In the genomic region with DNA sequence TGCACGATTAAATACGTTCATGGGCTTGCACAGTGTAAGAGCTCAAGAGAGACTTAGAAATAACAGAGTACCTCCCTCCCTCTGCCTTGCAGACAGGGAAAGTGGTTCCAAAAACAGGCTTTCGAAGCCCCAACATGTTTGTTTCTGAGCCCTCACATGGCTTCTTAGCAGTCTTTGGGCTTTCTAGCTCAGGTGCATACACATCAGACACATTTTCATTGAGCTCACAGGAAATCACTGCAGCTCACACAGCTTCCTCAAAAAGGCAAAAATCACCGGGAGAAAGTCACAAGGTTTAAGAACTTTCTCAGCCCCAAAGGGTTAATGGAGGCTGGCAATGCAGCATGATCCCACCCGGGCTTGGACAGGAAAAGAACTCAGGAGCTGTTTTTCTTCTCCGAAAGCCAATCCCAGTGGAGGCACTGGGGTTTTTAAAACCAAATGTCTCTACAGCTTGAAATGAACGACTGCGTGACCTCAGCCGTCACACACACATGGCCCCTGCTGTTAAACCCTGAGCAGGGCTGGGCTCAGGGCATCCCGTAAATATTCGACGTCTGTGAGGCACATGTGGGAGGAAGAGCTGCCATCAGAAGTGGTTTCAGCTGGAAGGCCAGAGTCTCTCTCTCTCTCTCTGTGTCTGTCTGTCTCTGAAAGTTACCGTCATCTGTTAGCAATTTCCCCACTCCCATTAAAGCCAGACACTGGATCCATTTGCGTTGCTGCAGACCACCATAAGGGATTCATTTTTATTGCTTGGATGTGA, we compare ENCODE assay signal across 12 cellular contexts.
DNase-seq lines count a peak whose midpoint lies in the region; ATAC-seq and TF ChIP-seq lines count a peak whose summit lies in the region.
"Had no signal": no experiment of that assay in that cellular context is flagged by ENCODE, and none has a peak within 500 bp of the region (broad histone marks: within the 10 kb centered on the region; RNA-seq: fewer than 3 reads in every experiment).

No MANE protein-coding gene starts in this region.

- in situ Hi-C loops in brain microvascular endothelial cell (cut with HindIII; ENCODE audit: low pct_ligation_motif_present, low sequenced_read_pairs) = no loop called here

- no peaks in the 10 kb centered on the region for H3K27me3 ChIP-seq in A673 (replicated peaks; ENCODE audit: insufficient read depth, low read depth, low read length, poor library complexity)
- H3K27me3 ChIP-seq in brain microvascular endothelial cell (replicated peaks) = no peaks in the 10 kb centered on the region
- no peaks in the 10 kb centered on the region for H3K27me3 ChIP-seq in lower lobe of right lung (ENCODE audit: low read depth)
- H3K27me3 ChIP-seq in MM.1S (replicated peaks; ENCODE audit: insufficient read depth, low read length) = no peaks in the 10 kb centered on the region

- H4K20me1 ChIP-seq in MM.1S (ENCODE audit: insufficient read depth, low read length) = no peaks in the 10 kb centered on the region

- no peak for TF ChIP-seq CTCF in A673 (conservative IDR thresholded peaks at IDR 0.05; ENCODE audit: low read depth, low read length)
- TF ChIP-seq CTCF in brain microvascular endothelial cell (IDR thresholded peaks at IDR 0.05; ENCODE audit: low read depth, low read length, missing control alignments) = no peak
- TF ChIP-seq CTCF in lower lobe of right lung (IDR thresholded peaks at IDR 0.05) = no peak
- no peak for TF ChIP-seq CTCF in MM.1S (IDR thresholded peaks at IDR 0.05; ENCODE audit: low read length)

- H3K4me1 ChIP-seq in A673 (ENCODE audit: insufficient read depth, low read length, poor library complexity, severe bottlenecking) = peaks cover 11% of the 10 kb centered on the region
- H3K4me1 ChIP-seq in lower lobe of right lung = peaks cover 5% of the 10 kb centered on the region
- H3K4me1 ChIP-seq in MM.1S (ENCODE audit: low read length) = no peaks in the 10 kb centered on the region; the same call in 1 of the 2 replicates

- POLR2A ChIA-PET in A673 (lab: Charles Lee; ENCODE audit: low non-redundant PET) = interaction anchor here (0.6 kb wide), 1 partner anchor 264 kb away, joined by 3 read pairs; no protein-coding TSS in a partner anchor
- POLR2A ChIA-PET in HEK293T (lab: Yijun Ruan, JAX) = interaction anchor here (1.0 kb wide), 1 partner anchor 90 kb away, joined by 3 read pairs; a partner anchor contains a TSS

- no peak overlapping the region for H3K27ac ChIP-seq in A673 (ENCODE audit: low read depth, low read length, poor library complexity, severe bottlenecking)
- H3K27ac ChIP-seq in brain microvascular endothelial cell = peak overlapping the region; percentile 35
- H3K27ac ChIP-seq in lower lobe of right lung = no peak overlapping the region
- H3K27ac ChIP-seq in MM.1S (ENCODE audit: low read length) = no peak overlapping the region

- DNase-seq in A673 (ENCODE audit: low spot score) (peak; percentile 45), HEK293T (ENCODE audit: extremely low spot score) (no peak), brain microvascular endothelial cell (no peak), lower lobe of right lung (peak; percentile 5), NCI-H82 treated with DMSO at 0.1 percent for 48 hours (lab: John Stamatoyannopoulos, UW; ENCODE audit: unreplicated experiment) (no peak), MM.1S (no peak), dedifferentiated amniotic fluid mesenchymal stem cell (ENCODE audit: extremely low spot score) (no peak)
- DNase-seq: AML-193, amniotic stem cell, endodermal cell had no signal

- H3K9me3 ChIP-seq in A673 (ENCODE audit: low read depth, low read length, poor library complexity, severe bottlenecking) (no peaks in the 10 kb centered on the region), lower lobe of right lung (no peaks in the 10 kb centered on the region), MM.1S (replicated peaks; ENCODE audit: insufficient read depth, low read length) (no peaks in the 10 kb centered on the region)

- H3K4me2 ChIP-seq in MM.1S (ENCODE audit: low read depth, low read length) = no peak overlapping the region

- no peak overlapping the region for H2AFZ ChIP-seq in MM.1S (ENCODE audit: low read length)

- no peaks in the 10 kb centered on the region for H3K79me2 ChIP-seq in MM.1S (ENCODE audit: low read length)

- no TSS peak for BruUV-seq in A673 (replicated peaks; lab: Mats Ljungman, UMichigan)

- ATAC-seq in lower lobe of right lung (no peak), HG03097 (IDR thresholded peaks at IDR 0.05; ENCODE audit: low FRiP score, unreplicated experiment) (no peak)
- ATAC-seq: natural killer cell treated with Interleukin-12 subunit alpha and Interleukin-12 subunit beta and Interleukin-15 and Interleukin-18, amount 100 ng/mL, for 72 hours had no signal

- intact Hi-C loops in A673 (cut with micrococcal nuclease; ENCODE audit: unreplicated experiment) = no loop called here
- intact Hi-C loops in lower lobe of right lung (cut with DNase I) = no loop called here

- no peak overlapping the region for H3K4me3 ChIP-seq in A673 (ENCODE audit: low read depth, low read length, poor library complexity, severe bottlenecking)
- H3K4me3 ChIP-seq in brain microvascular endothelial cell (ENCODE audit: low read depth, low read length) = no peak overlapping the region
- H3K4me3 ChIP-seq in lower lobe of right lung = no peak overlapping the region
- H3K4me3 ChIP-seq in MM.1S (ENCODE audit: low read length) = no peak overlapping the region

- H3K9me2 ChIP-seq in MM.1S (replicated peaks; ENCODE audit: insufficient read depth, low read length) = no peaks in the 10 kb centered on the region

- H3F3A ChIP-seq in MM.1S (ENCODE audit: insufficient read depth, low read length) = no peaks in the 10 kb centered on the region

- no peak overlapping the region for H3K9ac ChIP-seq in MM.1S (ENCODE audit: low read length)

- CTCF ChIA-PET in A673 (lab: Charles Lee) (no interaction called here), HEK293T (lab: Yijun Ruan, JAX) (no interaction called here)

- H3K36me3 ChIP-seq in A673 (ENCODE audit: insufficient read depth, low read length, poor library complexity, severe bottlenecking) (no peaks in the 10 kb centered on the region), brain microvascular endothelial cell (replicated peaks) (no peaks in the 10 kb centered on the region), lower lobe of right lung (no peaks in the 10 kb centered on the region), MM.1S (replicated peaks; ENCODE audit: insufficient read depth, low read length) (no peaks in the 10 kb centered on the region)

TF ChIP-seq in HEK293T, 16 proteins besides CTCF, POLR2A, EP300 and RAD21:
- TF ChIP-seq TARDBP (IDR thresholded peaks at IDR 0.05) (no peak), L3MBTL2 (conservative IDR thresholded peaks at IDR 0.05) (peak; percentile 86)

Comparison
In these comparisons a context has a peak if more than half of its experiments do, and no peak if none do; other contexts are left out.
1. DNase-seq: peak in A673 (single experiment) and lower lobe of right lung (single experiment); none in HEK293T (single experiment), brain microvascular endothelial cell (single experiment), NCI-H82 treated with DMSO at 0.1 percent for 48 hours (single experiment), MM.1S (single experiment) and dedifferentiated amniotic fluid mesenchymal stem cell (single experiment).